1 cellular context compared by ENCODE assay signal in genomic region chr16:4401094-4401501, GRCh38.
TF ChIP-seq lines count a peak whose summit lies in the region.

No MANE protein-coding gene starts in this region.

TF ChIP-seq in H1, 55 proteins besides CTCF, POLR2A, EP300 and RAD21:
- TF ChIP-seq CBX5 (IDR thresholded peaks at IDR 0.05; ENCODE audit: low read depth, low read length): no peak
- no peak for TF ChIP-seq FOSL1 (IDR thresholded peaks at IDR 0.05; ENCODE audit: insufficient read depth, low read depth, low read length)
- no peak for TF ChIP-seq CEBPB (IDR thresholded peaks at IDR 0.05; ENCODE audit: low read depth, low read length)
